Comparison of ENCODE assay signal across 6 cellular contexts in the genomic region with DNA sequence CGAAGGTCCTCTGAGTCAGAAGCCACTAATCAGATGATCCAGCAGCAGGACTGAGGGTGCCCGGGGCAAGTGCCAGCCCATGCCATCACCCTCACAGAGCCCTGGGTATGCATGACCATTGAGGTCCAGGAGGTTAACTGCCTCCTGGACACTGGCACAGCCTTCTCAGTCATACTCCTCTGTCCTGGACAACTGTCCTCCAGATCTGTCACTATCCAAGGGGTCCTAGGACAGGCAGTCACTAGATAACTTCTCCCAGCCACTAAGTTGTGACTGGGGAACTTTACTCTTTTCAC.
DNase-seq lines count a peak whose midpoint lies in the region; ATAC-seq, FAIRE-seq and TF ChIP-seq lines count a peak whose summit lies in the region.
"Not testable (repeated sequence)": the region's sequence is repeated elsewhere in the genome, so short reads cannot be mapped to it uniquely, and the experiment has no call there.

No MANE protein-coding gene starts in this region.

- peak overlapping the region; percentile 44; the same call in 1 of the 2 replicates for H3K9ac ChIP-seq in HCT116 (ENCODE audit: low read length)
- not testable (repeated sequence) for H3K9ac ChIP-seq in mammary epithelial cell (ENCODE audit: insufficient read depth, low read length)

- BruUV-seq in HCT116 (replicated peaks; lab: Mats Ljungman, UMichigan); mammary epithelial cell (replicated peaks; lab: Mats Ljungman, UMichigan): not testable (repeated sequence)

- dilution Hi-C loops in mammary epithelial cell (cut with HindIII; ENCODE audit: low sequenced_read_pairs) = not testable (repeated sequence)

- not testable (repeated sequence) for TF ChIP-seq POLR2A in A549 (IDR thresholded peaks at IDR 0.05; ENCODE audit: low read length); HCT116 (IDR thresholded peaks at IDR 0.05; ENCODE audit: borderline replicate concordance, extremely low read depth, insufficient read depth, insufficient read length); esophagus squamous epithelium (IDR thresholded peaks at IDR 0.05)

- H3K36me3 ChIP-seq in HCT116 (ENCODE audit: control insufficient read depth in 1 of 2, insufficient read depth in 2 of 2, low read length in 2 of 2); mammary epithelial cell (ENCODE audit: insufficient read depth, low read length); esophagus squamous epithelium; hepatocyte (replicated peaks; ENCODE audit: insufficient read depth, low read depth): not testable (repeated sequence)

- POLR2A ChIA-PET in A549 (lab: Yijun Ruan, JAX); HCT116 (lab: Charles Lee): not testable (repeated sequence)

- CTCF ChIA-PET in A549 (lab: Yijun Ruan, JAX); HCT116 (lab: Charles Lee); mammary epithelial cell (lab: Charles Lee; ENCODE audit: low non-redundant PET): not testable (repeated sequence)

- H3K27me3 ChIP-seq in HCT116 (ENCODE audit: insufficient read depth, low read length); mammary epithelial cell (ENCODE audit: insufficient read depth, low read length); esophagus squamous epithelium; hepatocyte: not testable (repeated sequence)

- H3K9me2 ChIP-seq in HCT116 (ENCODE audit: insufficient read depth); hepatocyte (replicated peaks; ENCODE audit: insufficient read depth): not testable (repeated sequence)

- in situ Hi-C loops in mammary epithelial cell (cut with MboI; ENCODE audit: low sequenced_read_pairs in 2 of 2) = not testable (repeated sequence)

- ATAC-seq in A549 = not testable (repeated sequence)
- ATAC-seq in HCT116 = peak; percentile 38; the same call in 1 of the 2 replicates

- H3K27ac ChIP-seq in A549 (peak overlapping the region; percentile 51 to 71), HCT116 (ENCODE audit: low read depth, low read length) (peak overlapping the region; percentile 89), mammary epithelial cell (ENCODE audit: insufficient read depth, low read depth, low read length) (peak overlapping the region; percentile 75), esophagus squamous epithelium (peak overlapping the region; percentile 23 to 76 (median 70)), hepatocyte (peak overlapping the region; percentile 67)

- not testable (repeated sequence) for FAIRE-seq in A549 (lab: Jason Lieb, UNC)

- TF ChIP-seq CTCF in A549 (IDR thresholded peaks at IDR 0.05); HCT116 (IDR thresholded peaks at IDR 0.05 in 2 of 3, conservative IDR thresholded peaks at IDR 0.05 in 1 of 3; ENCODE audit: borderline replicate concordance in 1 of 3, insufficient read depth in 1 of 3, low read depth in 2 of 3, low read length in 2 of 3); mammary epithelial cell (conservative IDR thresholded peaks at IDR 0.05 in 1 of 2, IDR thresholded peaks at IDR 0.05 in 1 of 2; ENCODE audit: extremely low read depth in 1 of 2, insufficient read depth in 1 of 2, low read depth in 1 of 2, low read length in 2 of 2); esophagus squamous epithelium (IDR thresholded peaks at IDR 0.05); hepatocyte (IDR thresholded peaks at IDR 0.05; ENCODE audit: poor library complexity): not testable (repeated sequence)

- intact Hi-C loops in HCT116 (cut with micrococcal nuclease) = loop anchor here (10.0 kb wide), 1 partner anchor 188 kb away; no protein-coding TSS in a partner anchor
- intact Hi-C loops in mammary epithelial cell (cut with micrococcal nuclease) = loop anchor here (2.0 to 5.0 kb wide), 6 partner anchors 14 to 334 kb away; no protein-coding TSS in a partner anchor
- intact Hi-C loops in esophagus squamous epithelium (cut with DNase I) = not testable (repeated sequence)

- H3K9me3 ChIP-seq in A549; HCT116 (ENCODE audit: control insufficient read depth in 1 of 2, insufficient read depth in 1 of 2, low read depth in 1 of 2, low read length in 2 of 2); mammary epithelial cell (replicated peaks; ENCODE audit: insufficient read depth, low read length); esophagus squamous epithelium; hepatocyte (ENCODE audit: low read depth): not testable (repeated sequence)

- not testable (repeated sequence) for H4K20me1 ChIP-seq in HCT116 (ENCODE audit: insufficient read depth); mammary epithelial cell (ENCODE audit: insufficient read depth, low read length); hepatocyte (ENCODE audit: insufficient read depth, poor library complexity, severe bottlenecking)

- RAD21 ChIA-PET in HCT116 (lab: Charles Lee; ENCODE audit: low non-redundant PET in 1 of 2, low total read pairs in 2 of 2, uncharacterized antibody in 2 of 2, unreplicated experiment in 2 of 2) = not testable (repeated sequence)

- 20% methylated on average over 1 of the region's 2 CpGs for whole genome bisulfite sequencing in A549 (ENCODE audit: missing lambda C conversion rate)
- WGBS in mammary epithelial cell (ENCODE audit: low coverage, missing lambda C conversion rate) = 20% methylated on average over 1 of the region's 2 CpGs
- 46% methylated on average over 2 of the region's 2 CpGs; no CpG with 5 or more reads in 1 of the 2 donors for WGBS in esophagus squamous epithelium, 2 donors
- 57% methylated on average over 2 of the region's 2 CpGs for WGBS in hepatocyte (ENCODE audit: low lambda C conversion rate, missing lambda C conversion rate)

- H3K4me2 ChIP-seq in A549 = peak overlapping the region; percentile 51
- H3K4me2 ChIP-seq in HCT116 (ENCODE audit: low read length) = peak overlapping the region; percentile 55
- H3K4me2 ChIP-seq in mammary epithelial cell (ENCODE audit: insufficient read depth, low read depth, low read length); hepatocyte: not testable (repeated sequence)

- not testable (repeated sequence) for H2AFZ ChIP-seq in HCT116 (ENCODE audit: low read depth, low read length, poor library complexity, severe bottlenecking); mammary epithelial cell (ENCODE audit: low read depth, low read length); hepatocyte

- H3K4me1 ChIP-seq in A549 = peaks cover 27% of the 10 kb centered on the region
- H3K4me1 ChIP-seq in HCT116 (ENCODE audit: control insufficient read depth in 1 of 2, insufficient read depth in 2 of 2, low read length in 2 of 2) = peaks cover 30 to 47% of the 10 kb centered on the region in 2 experiments
- H3K4me1 ChIP-seq in mammary epithelial cell (ENCODE audit: insufficient read depth, low read length) = peaks cover 34% of the 10 kb centered on the region
- H3K4me1 ChIP-seq in esophagus squamous epithelium = peaks cover 0 to 35% (median 0%) of the 10 kb centered on the region in 3 donors
- not testable (repeated sequence) for H3K4me1 ChIP-seq in hepatocyte (ENCODE audit: insufficient read depth)

- not testable (repeated sequence) for DNase-seq in A549 (ENCODE audit: low read depth in 1 of 2, low spot score in 1 of 2); HCT116 (ENCODE audit: low read depth, low spot score); mammary epithelial cell; esophagus squamous epithelium (lab: John Stamatoyannopoulos, UW); hepatocyte (ENCODE audit: low spot score)
- peak; percentile 28 for DNase-seq in RPMI7951 (ENCODE audit: low read depth)

- not testable (repeated sequence) for H3K4me3 ChIP-seq in A549; HCT116 (replicated peaks in 1 of 2; ENCODE audit: low read depth in 1 of 2, low read length in 2 of 2); mammary epithelial cell (replicated peaks in 1 of 3; ENCODE audit: insufficient read depth in 1 of 3, low read depth in 2 of 3, low read length in 3 of 3); esophagus squamous epithelium; hepatocyte

- TF ChIP-seq EP300 in A549 (IDR thresholded peaks at IDR 0.05) = not testable (repeated sequence)

- not testable (repeated sequence) for TF ChIP-seq RAD21 in A549 (conservative IDR thresholded peaks at IDR 0.05 in 1 of 2, IDR thresholded peaks at IDR 0.05 in 1 of 2); HCT116 (IDR thresholded peaks at IDR 0.05; ENCODE audit: low read depth)

- not testable (repeated sequence) for H3K79me2 ChIP-seq in HCT116 (ENCODE audit: insufficient read depth, low read length); mammary epithelial cell (ENCODE audit: insufficient read depth, low read length); hepatocyte
